In the genomic region with DNA sequence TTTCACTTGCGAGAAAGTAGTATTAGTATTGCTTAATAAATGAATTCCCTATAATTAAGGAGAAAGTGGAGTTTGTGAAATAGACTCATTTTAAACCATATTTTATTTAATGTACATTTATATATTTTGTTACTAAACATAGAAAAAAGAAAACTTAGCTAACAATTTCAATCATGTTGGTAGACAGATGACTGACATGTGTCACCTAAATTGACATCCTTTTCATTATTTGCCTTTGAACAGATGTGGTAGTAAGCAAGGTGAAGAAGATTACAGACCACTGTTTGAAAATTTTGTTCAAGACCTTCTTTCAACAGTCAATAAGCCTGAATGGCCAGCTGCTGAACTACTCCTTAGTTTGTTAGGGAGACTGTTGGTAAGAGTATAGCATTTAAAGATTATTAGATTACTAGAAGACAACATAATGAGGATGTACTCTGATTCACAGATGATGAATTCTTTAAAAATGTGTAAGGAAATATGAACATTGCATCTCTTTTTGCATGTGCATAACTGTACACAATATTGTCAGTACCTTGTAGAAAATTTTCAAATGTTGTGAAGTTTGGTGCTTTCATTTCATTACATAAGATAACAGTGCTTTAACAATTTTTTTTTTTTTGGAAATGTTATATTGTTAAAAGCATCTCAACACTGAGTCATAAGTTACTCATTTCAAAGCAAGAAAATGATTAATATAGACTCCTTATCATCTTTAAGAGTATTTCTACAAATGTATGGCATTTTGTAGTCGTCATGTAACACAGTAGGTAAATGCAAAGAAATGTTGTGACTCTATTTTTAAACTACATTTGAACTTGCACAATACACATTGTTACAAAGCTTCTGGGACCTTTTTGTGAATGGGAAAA, we compare ENCODE assay signal across 25 cellular contexts.
DNase-seq lines count a peak whose midpoint lies in the region; ATAC-seq, FAIRE-seq and TF ChIP-seq lines count a peak whose summit lies in the region.
"Had no signal": no experiment of that assay in that cellular context is flagged by ENCODE, and none has a peak within 500 bp of the region (broad histone marks: within the 10 kb centered on the region; RNA-seq: fewer than 3 reads in every experiment).

No MANE protein-coding gene starts in this region.

- no TSS peak for BruUV-seq in K562 (replicated peaks; lab: Mats Ljungman, UMichigan)

- no peaks in the 10 kb centered on the region for H3K79me2 ChIP-seq in K562 (ENCODE audit: control insufficient read depth, insufficient read depth, low read length)
- H3K79me2 ChIP-seq: hepatocyte had no signal

- no peak overlapping the region for H3K27ac ChIP-seq in K562 (ENCODE audit: extremely low read depth, low read depth, low read length)
- H3K27ac ChIP-seq: hepatocyte, skin epidermis, vagina had no signal

- intact Hi-C loops in K562 (cut with micrococcal nuclease): no loop called here

- TF ChIP-seq RAD21 in K562 (CRISPR knock-in tag; conservative IDR thresholded peaks at IDR 0.05 in 1 of 2, IDR thresholded peaks at IDR 0.05 in 1 of 2): no peak

- H2AFZ ChIP-seq in K562 (ENCODE audit: low read depth, low read length): no peak overlapping the region
- H2AFZ ChIP-seq: hepatocyte had no signal

- peaks cover 12% of the 10 kb centered on the region; the same call in 1 of the 2 replicates for H3K36me3 Mint-ChIP-seq in HFFc6 (ENCODE audit: low read depth)

- no peak for TF ChIP-seq EP300 in K562 (IDR thresholded peaks at IDR 0.05; ENCODE audit: low read length)

- H3K4me3 Mint-ChIP-seq in HFFc6: peak overlapping the region; percentile 49
- H3K4me3 Mint-ChIP-seq: brain; memory B cell; naive thymus-derived CD8-positive, alpha-beta T cell had no signal

- ATAC-seq in K562 (no peak), HG02763 (IDR thresholded peaks at IDR 0.05; ENCODE audit: unreplicated experiment) (no peak)
- ATAC-seq: naive thymus-derived CD8-positive, alpha-beta T cell had no signal

- TF ChIP-seq POLR2A in K562 (conservative IDR thresholded peaks at IDR 0.05): no peak

- H4K20me1 ChIP-seq in K562 (replicated peaks; ENCODE audit: control insufficient read depth, insufficient read depth, low read length): no peaks in the 10 kb centered on the region

- H3K4me3 ChIP-seq in AG10803 (ENCODE audit: low read length): no peak overlapping the region
- no peak overlapping the region for H3K4me3 ChIP-seq in K562
- H3K4me3 ChIP-seq: hepatocyte, skin epidermis, vagina had no signal

- no peak overlapping the region for H3K4me2 ChIP-seq in K562 (ENCODE audit: insufficient read depth, low read length)
- H3K4me2 ChIP-seq: hepatocyte had no signal

- CTCF ChIA-PET in K562 (lab: Yijun Ruan, JAX; ENCODE audit: low intra/inter-chr PET ratio): interaction anchor here (1.1 kb wide), 1 partner anchor 9 kb away, joined by 3 read pairs; no protein-coding TSS in a partner anchor

- peaks cover 12% of the 10 kb centered on the region for H3K4me1 Mint-ChIP-seq in HFFc6 (ENCODE audit: low read depth)
- H3K4me1 Mint-ChIP-seq: brain; memory B cell; naive thymus-derived CD8-positive, alpha-beta T cell had no signal

- no peaks in the 10 kb centered on the region for H3K27me3 ChIP-seq in K562 (ENCODE audit: control insufficient read depth in 2 of 2, insufficient read depth in 2 of 2, low read length in 2 of 2)
- H3K27me3 ChIP-seq: BE2C, hepatocyte, vagina had no signal

- no peaks in the 10 kb centered on the region for H3K4me1 ChIP-seq in K562 (replicated peaks in 1 of 2; ENCODE audit: control insufficient read depth in 2 of 2, insufficient read depth in 2 of 2, low read length in 2 of 2)
- H3K4me1 ChIP-seq: BE2C, vagina had no signal

- no peaks in the 10 kb centered on the region for H3K9me1 ChIP-seq in K562 (ENCODE audit: control insufficient read depth, insufficient read depth, low read length)

- H3K9me3 Mint-ChIP-seq in HFFc6: no peaks in the 10 kb centered on the region
- H3K9me3 Mint-ChIP-seq: brain; memory B cell; naive thymus-derived CD8-positive, alpha-beta T cell had no signal

- in situ Hi-C loops in K562 (cut with MboI): no loop called here

- TF ChIP-seq CTCF in AG10803 (conservative IDR thresholded peaks at IDR 0.05; ENCODE audit: low read length) (no peak), HFFc6 (IDR thresholded peaks at IDR 0.05) (no peak), K562 (IDR thresholded peaks at IDR 0.05 in 2 of 3, conservative IDR thresholded peaks at IDR 0.05 in 1 of 3; ENCODE audit: insufficient read depth in 2 of 3, low read depth in 1 of 3, low read length in 3 of 3) (no peak)

- peaks cover 60% of the 10 kb centered on the region for H3K36me3 ChIP-seq in K562 (ENCODE audit: control insufficient read depth, insufficient read depth, low read length)

- no peak overlapping the region for H3K9ac ChIP-seq in K562 (ENCODE audit: insufficient read depth in 1 of 2, low read depth in 2 of 2, low read length in 2 of 2)

- H3K9me3 ChIP-seq in K562 (replicated peaks; ENCODE audit: control insufficient read depth, insufficient read depth, low read depth, low read length): no peaks in the 10 kb centered on the region
- H3K9me3 ChIP-seq: BE2C, vagina had no signal

- WGBS in K562 (ENCODE audit: insufficient coverage, low coverage, missing lambda C conversion rate): 96% methylated on average over 2 of the region's 2 CpGs

- no peak for FAIRE-seq in K562 (lab: Jason Lieb, UNC)
- FAIRE-seq: GM12891, TTC549 had no signal

- no peaks in the 10 kb centered on the region for H3K27me3 Mint-ChIP-seq in HFFc6 (ENCODE audit: insufficient read depth)
- H3K27me3 Mint-ChIP-seq: brain; memory B cell; naive thymus-derived CD8-positive, alpha-beta T cell had no signal

- peak overlapping the region; percentile 70 for H3K27ac Mint-ChIP-seq in HFFc6
- H3K27ac Mint-ChIP-seq: brain, memory B cell had no signal

- DNase-seq in AG10803 (ENCODE audit: low read depth) (peak; percentile 4), HFFc6 (peak; percentile 26), K562 (ENCODE audit: extremely low read depth in 1 of 4, low spot score in 3 of 4) (no peak), hepatic stellate cell (ENCODE audit: low spot score) (peak; percentile 4), OCI-M2 (lab: John Stamatoyannopoulos, UW; ENCODE audit: unreplicated experiment) (no peak), SW 1271 (lab: John Stamatoyannopoulos, UW) (no peak)
- DNase-seq: activated CD4-positive, alpha-beta T cell treated with anti-CD3 and anti-CD28 coated beads, Interleukin-2, amount 50 U/mL, for 4 hours; activated naive CD4-positive, alpha-beta T cell treated with anti-CD3 and anti-CD28 coated beads, Interleukin-2, amount 50 U/mL, for 16 hours; BE2C; Calu3; GDM1; islet precursor cell; naive thymus-derived CD8-positive, alpha-beta T cell; NCI-H1417; NCI-H69; stimulated activated CD4-positive, alpha-beta T cell treated with anti-CD3 and anti-CD28 coated beads, Interleukin-4, amount 100 ng/mL, for 24 hours; substantia nigra had no signal

- POLR2A ChIA-PET in K562 (lab: Yijun Ruan, JAX): interaction anchor here (0.6 kb wide), 1 partner anchor 142 kb away, joined by 3 read pairs; no protein-coding TSS in a partner anchor

TF ChIP-seq in K562, 482 proteins besides CTCF, POLR2A, EP300 and RAD21:
- peak; percentile 62 for TF ChIP-seq PKNOX1 (IDR thresholded peaks at IDR 0.05)
- TF ChIP-seq CEBPG (CRISPR knock-in tag; IDR thresholded peaks at IDR 0.05): no peak
- TF ChIP-seq CEBPG (tag; conservative IDR thresholded peaks at IDR 0.05 in 1 of 2, IDR thresholded peaks at IDR 0.05 in 1 of 2): peak in 1 of 2 experiments; percentile 12; a peak in 1 of 4 replicates
- TF ChIP-seq KDM1A (IDR thresholded peaks at IDR 0.05): no peak

Comparison
In these comparisons a context has a peak if more than half of its experiments do, and no peak if none do; other contexts are left out.
1. DNase-seq: peak in AG10803 (single experiment), HFFc6 (single experiment) and hepatic stellate cell (single experiment); none in K562 (0 of 4), OCI-M2 (single experiment) and SW 1271 (0 of 2).